In the genomic region with DNA sequence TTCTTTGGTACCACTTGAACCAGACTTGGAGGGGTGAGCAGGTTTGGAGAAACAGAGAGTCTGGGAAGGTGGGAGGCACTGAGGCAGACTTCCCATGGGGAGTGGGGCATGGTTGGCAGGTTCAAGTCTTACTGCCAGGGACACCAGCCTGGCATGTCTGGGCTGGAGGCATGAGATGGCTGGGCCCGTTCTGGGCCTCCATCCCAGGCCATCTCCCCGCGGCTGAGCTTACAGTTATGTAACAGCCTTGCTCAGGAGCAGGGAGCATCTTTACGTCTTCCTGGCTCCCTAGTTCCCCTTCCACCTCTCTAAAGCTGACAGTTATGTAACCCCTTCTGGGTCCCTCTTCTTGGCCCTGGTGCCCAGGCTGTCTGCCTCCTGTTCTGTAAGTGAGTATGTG, we compare ENCODE assay signal across 21 cellular contexts. TPM values are rescaled to one million over a fixed set of nuclear protein-coding genes. Genes with fewer than 3 reads are reported as not detected.
DNase-seq lines count a peak whose midpoint lies in the region; ATAC-seq and TF ChIP-seq lines count a peak whose summit lies in the region.
"Had no signal": no experiment of that assay in that cellular context is flagged by ENCODE, and none has a peak within 500 bp of the region (broad histone marks: within the 10 kb centered on the region; RNA-seq: fewer than 3 reads in every experiment).

No MANE protein-coding gene starts in this region.

- intact Hi-C loops in left ventricle myocardium superior (cut with micrococcal nuclease): no loop called here
- intact Hi-C loops in vagina (cut with DNase I): no loop called here

- H3K27ac ChIP-seq in right atrium auricular region: peak overlapping the region; percentile 76 to 81
- peak overlapping the region; percentile 86 for H3K27ac ChIP-seq in cingulate gyrus (ENCODE audit: low read depth, low read length)
- H3K27ac ChIP-seq in vagina: peak overlapping the region; percentile 60
- H3K27ac ChIP-seq in WERI-Rb-1: no peak overlapping the region
- H3K27ac ChIP-seq: gastroesophageal sphincter had no signal

- ATAC-seq in left ventricle myocardium superior: no peak
- ATAC-seq: activated CD4-positive, CD25-positive, alpha-beta regulatory T cell treated with anti-CD3 and anti-CD28 coated beads, Interleukin-2, amount 50 U/mL, for 24 hours; gastroesophageal sphincter had no signal

- H3K36me3 ChIP-seq in right atrium auricular region (no peaks in the 10 kb centered on the region), mucosa of stomach (ENCODE audit: control insufficient read depth, insufficient read depth, low read length) (no peaks in the 10 kb centered on the region), vagina (no peaks in the 10 kb centered on the region), WERI-Rb-1 (no peaks in the 10 kb centered on the region)
- H3K36me3 ChIP-seq: gastroesophageal sphincter had no signal

- no peaks in the 10 kb centered on the region for H3K27me3 ChIP-seq in right atrium auricular region
- no peaks in the 10 kb centered on the region for H3K27me3 ChIP-seq in mucosa of stomach (ENCODE audit: control insufficient read depth, insufficient read depth, low read length)
- H3K27me3 ChIP-seq in vagina: no peaks in the 10 kb centered on the region
- H3K27me3 ChIP-seq in WERI-Rb-1 (ENCODE audit: insufficient read depth, low read depth, severe bottlenecking): no peaks in the 10 kb centered on the region

- no peak for TF ChIP-seq POLR2A in vagina (IDR thresholded peaks at IDR 0.05)

- no peak for DNase-seq in right atrium auricular region (ENCODE audit: low spot score)
- DNase-seq in left ventricle myocardium superior: no peak
- DNase-seq in vagina (ENCODE audit: extremely low spot score in 2 of 2): no peak
- DNase-seq in central memory CD4-positive, alpha-beta T cell: no peak
- no peak for DNase-seq in NCI-H510A (lab: John Stamatoyannopoulos, UW)
- no peak for DNase-seq in WERI-Rb-1
- DNase-seq: CD8-positive, alpha-beta memory T cell; cortex of kidney; DMS79; HFFc6; NCI-H1092 treated with DMSO at 0.1 percent for 48 hours; NCI-H2171 treated with DMSO at 0.1 percent for 48 hours; NCI-H774; SK-N-SH; T-helper 9 cell; trophoblast cell had no signal

- H3K4me1 ChIP-seq in right atrium auricular region (peaks cover 0 to 62% of the 10 kb centered on the region in 2 donors), mucosa of stomach (ENCODE audit: control insufficient read depth, insufficient read depth, low read length) (peaks cover 64% of the 10 kb centered on the region), vagina (peaks cover 28% of the 10 kb centered on the region)
- H3K4me1 ChIP-seq: gastroesophageal sphincter had no signal

- TF ChIP-seq CTCF in right atrium auricular region (IDR thresholded peaks at IDR 0.05) (no peak), vagina (IDR thresholded peaks at IDR 0.05) (no peak), WERI-Rb-1 (IDR thresholded peaks at IDR 0.05; ENCODE audit: low read depth, low read length) (no peak)

- H3K9me3 ChIP-seq in right atrium auricular region: no peaks in the 10 kb centered on the region
- H3K9me3 ChIP-seq in mucosa of stomach (ENCODE audit: control insufficient read depth, low read length): no peaks in the 10 kb centered on the region
- no peaks in the 10 kb centered on the region for H3K9me3 ChIP-seq in vagina
- H3K9me3 ChIP-seq in WERI-Rb-1 (ENCODE audit: severe bottlenecking): no peaks in the 10 kb centered on the region
- H3K9me3 ChIP-seq: gastroesophageal sphincter, SK-N-SH had no signal

- peak overlapping the region; percentile 47 for H3K9ac ChIP-seq in mucosa of stomach (ENCODE audit: low read length)
- H3K9ac ChIP-seq: SK-N-SH had no signal

- H3K4me3 ChIP-seq in right atrium auricular region (no peak overlapping the region), mucosa of stomach (ENCODE audit: low read length) (no peak overlapping the region), vagina (no peak overlapping the region), WERI-Rb-1 (ENCODE audit: low read depth, low read length) (no peak overlapping the region)
- H3K4me3 ChIP-seq: gastroesophageal sphincter, smooth muscle cell had no signal

RNA-seq across cellular contexts. Expression of a gene that starts 12.4 kb away (rescaled TPM):
- total RNA-seq in right atrium auricular region (10 to 100 TPM in 1 of 2 donors, 1 to 10 TPM in 1; 6.2 to 21.0 TPM), left ventricle myocardium superior (2.2 TPM), vagina (9.3 TPM)
- total RNA-seq: HFFc6 had no signal
